In genomic region chr12:29725587-29726320, GRCh38 we compare ENCODE assay signal across 10 cellular contexts. TPM values are rescaled to one million over a fixed set of nuclear protein-coding genes. Genes with fewer than 3 reads are reported as not detected.
DNase-seq lines count a peak whose midpoint lies in the region; TF ChIP-seq lines count a peak whose summit lies in the region.
"Had no signal": no experiment of that assay in that cellular context is flagged by ENCODE, and none has a peak within 500 bp of the region (broad histone marks: within the 10 kb centered on the region; RNA-seq: fewer than 3 reads in every experiment).

No MANE protein-coding gene starts in this region.

- H3K4me2 ChIP-seq in trophoblast cell (ENCODE audit: low read length): no peak overlapping the region
- H3K4me2 ChIP-seq: KMS-11 had no signal

- H3K18ac ChIP-seq in trophoblast cell (ENCODE audit: low read length): no peak overlapping the region

- no peak overlapping the region for H3K4ac ChIP-seq in trophoblast cell (ENCODE audit: low read depth, low read length)

- no peak overlapping the region for H4K91ac ChIP-seq in trophoblast cell (ENCODE audit: low read depth, low read length)

- no peaks in the 10 kb centered on the region for H3K36me3 ChIP-seq in trophoblast cell (ENCODE audit: control insufficient read depth in 1 of 2, insufficient read depth in 2 of 2, low read length in 2 of 2)

- H3K27me3 ChIP-seq in dorsolateral prefrontal cortex (no peaks in the 10 kb centered on the region), trophoblast cell (ENCODE audit: insufficient read depth, low read length) (no peaks in the 10 kb centered on the region)

- no peak overlapping the region for H3K14ac ChIP-seq in trophoblast cell (ENCODE audit: low read length)

- H3K9me3 ChIP-seq in trophoblast cell (ENCODE audit: insufficient read depth, low read depth, low read length): no peaks in the 10 kb centered on the region

- no peaks in the 10 kb centered on the region for H3K79me2 ChIP-seq in trophoblast cell (ENCODE audit: control insufficient read depth, insufficient read depth, low read length, poor library complexity)

- H2AK5ac ChIP-seq in trophoblast cell (ENCODE audit: low read length): no peak overlapping the region

- H2AFZ ChIP-seq in trophoblast cell (ENCODE audit: insufficient read depth, low read length, poor library complexity): no peak overlapping the region

- H2BK120ac ChIP-seq in trophoblast cell (ENCODE audit: insufficient read depth, low read length, poor library complexity): no peak overlapping the region

- TF ChIP-seq CTCF in dorsolateral prefrontal cortex (IDR thresholded peaks at IDR 0.05 in 54 of 56, conservative IDR thresholded peaks at IDR 0.05 in 2 of 56; ENCODE audit: low read depth in 1 of 56, partially characterized antibody in 56 of 56): no peak

- H3K27ac ChIP-seq in dorsolateral prefrontal cortex (peak overlapping the region in 56 of 59 donors; percentile 12 to 90 (median 72)), trophoblast cell (ENCODE audit: low read depth, low read length) (no peak overlapping the region)
- H3K27ac ChIP-seq: KMS-11 had no signal

- DNase-seq in AG08396 (ENCODE audit: low spot score): peak; percentile 29
- DNase-seq in NCI-H1092 treated with DMSO at 0.1 percent for 48 hours (lab: John Stamatoyannopoulos, UW): peak; percentile 92
- peak in 7 of 10 donors; percentile 19 to 56 (median 42) for DNase-seq in dorsolateral prefrontal cortex
- peak; percentile 63 for DNase-seq in myocyte (ENCODE audit: low read depth)
- no peak for DNase-seq in DMS53 treated with DMSO at 0.1 percent for 48 hours (lab: John Stamatoyannopoulos, UW; ENCODE audit: unreplicated experiment)
- no peak for DNase-seq in mesenteric fat pad (ENCODE audit: low spot score)
- DNase-seq in trophoblast cell: no peak
- DNase-seq in COR-L47 (lab: John Stamatoyannopoulos, UW): no peak
- DNase-seq: effector memory CD4-positive, alpha-beta T cell had no signal

- H3K4me1 ChIP-seq in trophoblast cell (ENCODE audit: control insufficient read depth in 1 of 2, insufficient read depth in 2 of 2, low read length in 2 of 2): no peaks in the 10 kb centered on the region

- H4K12ac ChIP-seq in trophoblast cell (ENCODE audit: low read depth, low read length): no peak overlapping the region

- H3K9ac ChIP-seq in trophoblast cell (ENCODE audit: low read length): no peak overlapping the region
- H3K9ac ChIP-seq: KMS-11 had no signal

- no CpG with 5 or more reads among the region's 6 CpGs for WGBS in trophoblast cell (ENCODE audit: extremely low coverage, insufficient coverage, insufficient read length)

- H4K8ac ChIP-seq in trophoblast cell (ENCODE audit: low read depth, low read length): no peak overlapping the region

- intact Hi-C loops in dorsolateral prefrontal cortex (cut with DNase I): no loop called here

- peak overlapping the region in 13 of 59 donors; percentile 3 to 26 (median 15) for H3K4me3 ChIP-seq in dorsolateral prefrontal cortex
- H3K4me3 ChIP-seq in trophoblast cell (ENCODE audit: low read depth, low read length): no peak overlapping the region

- H2BK12ac ChIP-seq in trophoblast cell (ENCODE audit: low read length): no peak overlapping the region

- H2BK5ac ChIP-seq in trophoblast cell (ENCODE audit: low read depth, low read length, poor library complexity): no peak overlapping the region

- no peaks in the 10 kb centered on the region for H3K79me1 ChIP-seq in trophoblast cell (ENCODE audit: low read length)

- no peak overlapping the region for H3K23ac ChIP-seq in trophoblast cell (ENCODE audit: low read length)

RNA-seq across cellular contexts. Expression of gene TMTC1, which starts 58.0 kb away (rescaled TPM):
- total RNA-seq in dorsolateral prefrontal cortex: 10 to 100 TPM; 19.4 to 75.1 (median 45.5) TPM
- total RNA-seq in myocyte: 109 and 159 TPM in 2 replicates
- 11.6 TPM for polyA plus RNA-seq in myocyte (2012)
- total RNA-seq in mesenteric fat pad: 107 TPM
- 2.4 and 2.5 TPM in 2 replicates for polyA plus RNA-seq in trophoblast cell (2013)

Comparison
In these comparisons a context has a peak if more than half of its experiments do, and no peak if none do; other contexts are left out.
1. DNase-seq: peak in AG08396 (single experiment), NCI-H1092 treated with DMSO at 0.1 percent for 48 hours (single experiment), dorsolateral prefrontal cortex (7 of 10) and myocyte (single experiment); none in DMS53 treated with DMSO at 0.1 percent for 48 hours (single experiment), mesenteric fat pad (single experiment), trophoblast cell (0 of 2) and COR-L47 (single experiment).